ENCODE assay signal across 8 cellular contexts in genomic region chr14:49657500-49657899, GRCh38. TPM values are rescaled to one million over a fixed set of nuclear protein-coding genes. Genes with fewer than 3 reads are reported as not detected.
DNase-seq lines count a peak whose midpoint lies in the region; FAIRE-seq and TF ChIP-seq lines count a peak whose summit lies in the region.
"Not testable (repeated sequence)": the region's sequence is repeated elsewhere in the genome, so short reads cannot be mapped to it uniquely, and the experiment has no call there.
"Had no signal": no experiment of that assay in that cellular context is flagged by ENCODE, and none has a peak within 500 bp of the region (broad histone marks: within the 10 kb centered on the region; RNA-seq: fewer than 3 reads in every experiment).

No MANE protein-coding gene starts in this region.

- CTCF ChIA-PET in activated naive CD4-positive, alpha-beta T cell treated with anti-CD3 and anti-CD28 coated beads, Interleukin-2, amount 10 ng/mL, durations not matched to agents 7 days and 5 days (lab: Charles Lee) = not testable (repeated sequence)

- DNase-seq in HCEC 1CT (peak; percentile 2), NCI-H226 (peak; percentile 13), bronchial epithelial cell (ENCODE audit: low read depth) (peak; percentile 55), fibroblast of mammary gland (ENCODE audit: low read depth) (peak; percentile 35)
- not testable (repeated sequence) for DNase-seq in activated naive CD4-positive, alpha-beta T cell treated with anti-CD3 and anti-CD28 coated beads, Interleukin-2, amount 10 ng/mL, durations not matched to agents 7 days and 5 days; nephron progenitor cell; urothelium cell line (ENCODE audit: low spot score)

- H3K36me3 Mint-ChIP-seq in activated naive CD4-positive, alpha-beta T cell treated with anti-CD3 and anti-CD28 coated beads, Interleukin-2, amount 10 ng/mL, durations not matched to agents 7 days and 5 days = peaks cover 17% of the 10 kb centered on the region
- peaks cover 34% of the 10 kb centered on the region for H3K36me3 Mint-ChIP-seq in nephron progenitor cell (ENCODE audit: low read depth)

- TF ChIP-seq CTCF in bronchial epithelial cell (IDR thresholded peaks at IDR 0.05; ENCODE audit: insufficient read depth, low read length, severe bottlenecking); fibroblast of mammary gland (conservative IDR thresholded peaks at IDR 0.05; ENCODE audit: control insufficient read depth, insufficient read depth, low read depth, low read length); nephron progenitor cell (IDR thresholded peaks at IDR 0.05): not testable (repeated sequence)

- not testable (repeated sequence) for H3K9me3 Mint-ChIP-seq in activated naive CD4-positive, alpha-beta T cell treated with anti-CD3 and anti-CD28 coated beads, Interleukin-2, amount 10 ng/mL, durations not matched to agents 7 days and 5 days; nephron progenitor cell

- not testable (repeated sequence) for H3K4me3 ChIP-seq in bronchial epithelial cell (ENCODE audit: low read depth, low read length); fibroblast of mammary gland (ENCODE audit: control insufficient read depth, low read depth, low read length)

- H3K27ac Mint-ChIP-seq in activated naive CD4-positive, alpha-beta T cell treated with anti-CD3 and anti-CD28 coated beads, Interleukin-2, amount 10 ng/mL, durations not matched to agents 7 days and 5 days = peak overlapping the region; percentile 42
- peak overlapping the region; percentile 48 for H3K27ac Mint-ChIP-seq in nephron progenitor cell

- H3K4me1 Mint-ChIP-seq in activated naive CD4-positive, alpha-beta T cell treated with anti-CD3 and anti-CD28 coated beads, Interleukin-2, amount 10 ng/mL, durations not matched to agents 7 days and 5 days; nephron progenitor cell: not testable (repeated sequence)

- H3K36me3 ChIP-seq in bronchial epithelial cell (ENCODE audit: control insufficient read depth, insufficient read depth, low read length) = not testable (repeated sequence)

- FAIRE-seq in bronchial epithelial cell (lab: Jason Lieb, UNC) = not testable (repeated sequence)
- peak; percentile 42 for FAIRE-seq in urothelium cell line (lab: Jason Lieb, UNC)

- not testable (repeated sequence) for H3K27me3 Mint-ChIP-seq in activated naive CD4-positive, alpha-beta T cell treated with anti-CD3 and anti-CD28 coated beads, Interleukin-2, amount 10 ng/mL, durations not matched to agents 7 days and 5 days; nephron progenitor cell (ENCODE audit: low read depth, poor library complexity)

- not testable (repeated sequence) for H3K27me3 ChIP-seq in bronchial epithelial cell (ENCODE audit: control insufficient read depth, insufficient read depth, low read length)

- not testable (repeated sequence) for H3K4me3 Mint-ChIP-seq in activated naive CD4-positive, alpha-beta T cell treated with anti-CD3 and anti-CD28 coated beads, Interleukin-2, amount 10 ng/mL, durations not matched to agents 7 days and 5 days; nephron progenitor cell

RNA-seq across cellular contexts. Expression of gene DNAAF2, which starts 22.5 kb away (rescaled TPM):
- total RNA-seq in bronchial epithelial cell = 8.3 and 10.8 TPM in 2 replicates

RNA-seq across cellular contexts. Expression of gene POLE2, which starts 30.5 kb away (rescaled TPM):
- 1.8 and 2.2 TPM in 2 replicates for total RNA-seq in bronchial epithelial cell

RNA-seq across cellular contexts. Expression of gene KLHDC1, which starts 35.4 kb away (rescaled TPM):
- total RNA-seq in bronchial epithelial cell = 0.90 and 1.1 TPM in 2 replicates
- total RNA-seq: H9 had no signal

RNA-seq across cellular contexts. Expression of gene MGAT2, which starts 36.9 kb away (rescaled TPM):
- 32.5 and 45.0 TPM in 2 replicates for total RNA-seq in bronchial epithelial cell

RNA-seq across cellular contexts. Expression of gene RPL36AL, which starts 37.1 kb away (rescaled TPM):
- 337 and 345 TPM in 2 replicates for total RNA-seq in bronchial epithelial cell
